ENCODE assay signal across 19 cellular contexts in genomic region chr3:105094588-105094987, GRCh38.
"Had no signal": no experiment of that assay in that cellular context is flagged by ENCODE, and none has a peak within 500 bp of the region (broad histone marks: within the 10 kb centered on the region; RNA-seq: fewer than 3 reads in every experiment).

No MANE protein-coding gene starts in this region.

- H3K4me3 ChIP-seq: gastrocnemius medialis, heart right ventricle, left lung, mucosa of descending colon, ovary, spleen, upper lobe of left lung had no signal

- H3K4me1 ChIP-seq: gastrocnemius medialis, heart right ventricle, left lung, spleen, upper lobe of left lung had no signal

- H3K36me3 ChIP-seq: brain microvascular endothelial cell, gastrocnemius medialis, heart right ventricle, left lung, ovary, spleen, upper lobe of left lung had no signal

- H3K27me3 ChIP-seq: brain microvascular endothelial cell, gastrocnemius medialis, heart right ventricle, left lung, ovary, spleen, upper lobe of left lung had no signal

- FAIRE-seq: keratinocyte had no signal

- H3K27ac ChIP-seq: brain microvascular endothelial cell, gastrocnemius medialis, heart right ventricle, left lung, ovary, spleen, upper lobe of left lung had no signal

- H3K9me3 ChIP-seq: gastrocnemius medialis, mucosa of descending colon, ovary had no signal

- DNase-seq: activated CD4-positive, alpha-beta T cell treated with anti-CD3 and anti-CD28 coated beads, Interleukin-2, amount 50 U/mL, for 4 hours; activated CD4-positive, CD25-positive, alpha-beta regulatory T cell treated with anti-CD3 and anti-CD28 coated beads, Interleukin-2, amount 50 U/mL, for 72 hours; activated naive CD4-positive, alpha-beta T cell treated with Interleukin-2 at 50 U/mL for 16 hours; anterior cingulate cortex; brain microvascular endothelial cell; gastrocnemius medialis; heart right ventricle; left lung; mammary epithelial cell; mucosa of descending colon; naive thymus-derived CD4-positive, alpha-beta T cell; ovary; spleen; stimulated activated naive CD8-positive, alpha-beta T cell treated with anti-CD3 and anti-CD28 coated beads, Interleukin-15, amount 100 ng/mL, for 72 hours; T1000; upper lobe of left lung had no signal

- ATAC-seq: activated T-helper 17 cell treated with anti-CD3 and anti-CD28 coated beads, Interleukin-2, amount 50 U/mL, for 72 hours; gastrocnemius medialis; heart right ventricle; left lung; mucosa of descending colon; naive thymus-derived CD4-positive, alpha-beta T cell; sciatic nerve; stimulated activated naive CD8-positive, alpha-beta T cell treated with anti-CD3 and anti-CD28 coated beads, Interleukin-15, amount 100 ng/mL, for 72 hours had no signal
